Comparison of ENCODE assay signal across 8 cellular contexts in genomic region chr10:110209399-110209925, GRCh38. TPM values are rescaled to one million over a fixed set of nuclear protein-coding genes. Genes with fewer than 3 reads are reported as not detected.
DNase-seq lines count a peak whose midpoint lies in the region; ATAC-seq and TF ChIP-seq lines count a peak whose summit lies in the region.

No MANE protein-coding gene starts in this region.

- H3K27me3 ChIP-seq in BJ (ENCODE audit: control insufficient read depth, insufficient read depth, low read length) (no peaks in the 10 kb centered on the region; the same call in 1 of the 2 replicates), rectal smooth muscle tissue (ENCODE audit: control insufficient read depth, insufficient read depth, low read length) (no peaks in the 10 kb centered on the region)

- POLR2A ChIA-PET in BJ (lab: Charles Lee): no interaction called here

- TF ChIP-seq CTCF in BJ (IDR thresholded peaks at IDR 0.05; ENCODE audit: insufficient read depth, low read depth, low read length): no peak

- DNase-seq in BJ (ENCODE audit: low read depth): no peak
- peak; percentile 74 for DNase-seq in astrocyte of the hippocampus (ENCODE audit: low read depth, low spot score)
- DNase-seq in hippocampal formation (lab: John Stamatoyannopoulos, UW): peak; percentile 58 to 62

- H3K9ac ChIP-seq in rectal smooth muscle tissue (ENCODE audit: low read length): peak overlapping the region; percentile 68

- H3K36me3 ChIP-seq in BJ (ENCODE audit: control insufficient read depth, insufficient read depth, low read length): no peaks in the 10 kb centered on the region
- H3K36me3 ChIP-seq in rectal smooth muscle tissue (ENCODE audit: control insufficient read depth, insufficient read depth, low read length): no peaks in the 10 kb centered on the region

- peak overlapping the region; percentile 97 for H3K27ac ChIP-seq in rectal smooth muscle tissue (ENCODE audit: low read depth, low read length)

- H3K4me3 ChIP-seq in BJ (ENCODE audit: low read depth, low read length) (peak overlapping the region; percentile 75), rectal smooth muscle tissue (ENCODE audit: low read length) (peak overlapping the region; percentile 84)

- H3K4me1 ChIP-seq in rectal smooth muscle tissue (ENCODE audit: control insufficient read depth, insufficient read depth, low read length): peaks cover 13% of the 10 kb centered on the region

- peak; percentile 2 for ATAC-seq in HG03432 (IDR thresholded peaks at IDR 0.05; ENCODE audit: unreplicated experiment)
- ATAC-seq in SK-N-SH treated with all-trans-retinoic acid at 6 μM for 48 hours: peak; percentile 10
- no peak for ATAC-seq in HG02885 (IDR thresholded peaks at IDR 0.05; ENCODE audit: poor library complexity, unreplicated experiment)
- ATAC-seq in GM19324 (IDR thresholded peaks at IDR 0.05; ENCODE audit: low FRiP score, unreplicated experiment): no peak

- CTCF ChIA-PET in BJ (lab: Yijun Ruan, JAX): interaction anchor here (0.7 to 3.5 kb wide), 5 partner anchors 12 to 71 kb away, joined by 3 to 15 read pairs (median 10); no protein-coding TSS in a partner anchor

TF ChIP-seq in SK-N-SH treated with all-trans-retinoic acid at 6 μM for 48 hours, 23 proteins besides CTCF, POLR2A, EP300 and RAD21:
- TF ChIP-seq ZNF8 (CRISPR knock-in tag; IDR thresholded peaks at IDR 0.05): no peak
- no peak; the same call in 1 of the 2 replicates for TF ChIP-seq PATZ1 (CRISPR knock-in tag; IDR thresholded peaks at IDR 0.05; ENCODE audit: borderline replicate concordance)
- no peak for TF ChIP-seq BACH2 (CRISPR knock-in tag; IDR thresholded peaks at IDR 0.05; ENCODE audit: borderline replicate concordance)
- TF ChIP-seq OSR1 (CRISPR knock-in tag; IDR thresholded peaks at IDR 0.05): no peak
- TF ChIP-seq, protein P1, sequence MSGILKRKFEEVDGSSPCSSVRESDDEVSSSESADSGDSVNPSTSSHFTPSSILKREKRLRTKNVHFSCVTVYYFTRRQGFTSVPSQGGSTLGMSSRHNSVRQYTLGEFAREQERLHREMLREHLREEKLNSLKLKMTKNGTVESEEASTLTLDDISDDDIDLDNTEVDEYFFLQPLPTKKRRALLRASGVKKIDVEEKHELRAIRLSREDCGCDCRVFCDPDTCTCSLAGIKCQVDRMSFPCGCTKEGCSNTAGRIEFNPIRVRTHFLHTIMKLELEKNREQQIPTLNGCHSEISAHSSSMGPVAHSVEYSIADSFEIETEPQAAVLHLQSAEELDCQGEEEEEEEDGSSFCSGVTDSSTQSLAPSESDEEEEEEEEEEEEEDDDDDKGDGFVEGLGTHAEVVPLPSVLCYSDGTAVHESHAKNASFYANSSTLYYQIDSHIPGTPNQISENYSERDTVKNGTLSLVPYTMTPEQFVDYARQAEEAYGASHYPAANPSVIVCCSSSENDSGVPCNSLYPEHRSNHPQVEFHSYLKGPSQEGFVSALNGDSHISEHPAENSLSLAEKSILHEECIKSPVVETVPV (CRISPR knock-in tag; IDR thresholded peaks at IDR 0.05): no peak
- TF ChIP-seq TCF4 (CRISPR knock-in tag; IDR thresholded peaks at IDR 0.05; ENCODE audit: borderline replicate concordance): no peak
- no peak for TF ChIP-seq ZFP3 (CRISPR knock-in tag; IDR thresholded peaks at IDR 0.05)
- no peak for TF ChIP-seq GLIS3 (CRISPR knock-in tag; IDR thresholded peaks at IDR 0.05)
- no peak for TF ChIP-seq PPARA (CRISPR knock-in tag; IDR thresholded peaks at IDR 0.05; ENCODE audit: borderline replicate concordance)
- TF ChIP-seq ZNF565 (CRISPR knock-in tag; conservative IDR thresholded peaks at IDR 0.05; ENCODE audit: low read depth): no peak
- TF ChIP-seq SNAI2 (CRISPR knock-in tag; IDR thresholded peaks at IDR 0.05): no peak
- no peak for TF ChIP-seq ARNTL (CRISPR knock-in tag; IDR thresholded peaks at IDR 0.05; ENCODE audit: borderline replicate concordance, low read depth)
- no peak for TF ChIP-seq ZNF70 (CRISPR knock-in tag; IDR thresholded peaks at IDR 0.05)
- no peak for TF ChIP-seq CSDC2 (CRISPR knock-in tag; IDR thresholded peaks at IDR 0.05)
- TF ChIP-seq, protein P2, sequence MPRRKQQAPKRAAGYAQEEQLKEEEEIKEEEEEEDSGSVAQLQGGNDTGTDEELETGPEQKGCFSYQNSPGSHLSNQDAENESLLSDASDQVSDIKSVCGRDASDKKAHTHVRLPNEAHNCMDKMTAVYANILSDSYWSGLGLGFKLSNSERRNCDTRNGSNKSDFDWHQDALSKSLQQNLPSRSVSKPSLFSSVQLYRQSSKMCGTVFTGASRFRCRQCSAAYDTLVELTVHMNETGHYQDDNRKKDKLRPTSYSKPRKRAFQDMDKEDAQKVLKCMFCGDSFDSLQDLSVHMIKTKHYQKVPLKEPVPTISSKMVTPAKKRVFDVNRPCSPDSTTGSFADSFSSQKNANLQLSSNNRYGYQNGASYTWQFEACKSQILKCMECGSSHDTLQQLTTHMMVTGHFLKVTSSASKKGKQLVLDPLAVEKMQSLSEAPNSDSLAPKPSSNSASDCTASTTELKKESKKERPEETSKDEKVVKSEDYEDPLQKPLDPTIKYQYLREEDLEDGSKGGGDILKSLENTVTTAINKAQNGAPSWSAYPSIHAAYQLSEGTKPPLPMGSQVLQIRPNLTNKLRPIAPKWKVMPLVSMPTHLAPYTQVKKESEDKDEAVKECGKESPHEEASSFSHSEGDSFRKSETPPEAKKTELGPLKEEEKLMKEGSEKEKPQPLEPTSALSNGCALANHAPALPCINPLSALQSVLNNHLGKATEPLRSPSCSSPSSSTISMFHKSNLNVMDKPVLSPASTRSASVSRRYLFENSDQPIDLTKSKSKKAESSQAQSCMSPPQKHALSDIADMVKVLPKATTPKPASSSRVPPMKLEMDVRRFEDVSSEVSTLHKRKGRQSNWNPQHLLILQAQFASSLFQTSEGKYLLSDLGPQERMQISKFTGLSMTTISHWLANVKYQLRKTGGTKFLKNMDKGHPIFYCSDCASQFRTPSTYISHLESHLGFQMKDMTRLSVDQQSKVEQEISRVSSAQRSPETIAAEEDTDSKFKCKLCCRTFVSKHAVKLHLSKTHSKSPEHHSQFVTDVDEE (CRISPR knock-in tag; IDR thresholded peaks at IDR 0.05): no peak
TF ChIP-seq in SK-N-SH treated with all-trans-retinoic acid at 6 μM for 48 hours: peak in this region for 0.

RNA-seq across cellular contexts. Expression of gene MXI1, which starts 2.1 kb away (rescaled TPM):
- polyA plus RNA-seq in BJ (2011; rRNA removed): 17.1 and 27.6 TPM in 2 replicates
- polyA minus RNA-seq in BJ (2011; rRNA and poly(A)+ RNA removed): 9.7 and 10.8 TPM in 2 replicates

Comparison
In these comparisons a context has a peak if more than half of its experiments do, and no peak if none do; other contexts are left out.
1. ATAC-seq: peak in HG03432 (single experiment) and SK-N-SH treated with all-trans-retinoic acid at 6 μM for 48 hours (single experiment); none in HG02885 (single experiment) and GM19324 (single experiment).